In genomic region chr20:37356961-37357371, GRCh38 we compare ENCODE assay signal across 3 cellular contexts.
TF ChIP-seq lines count a peak whose summit lies in the region.

No MANE protein-coding gene starts in this region.

TF ChIP-seq in IMR-90, 13 proteins besides CTCF, POLR2A, EP300 and RAD21:
- no peak for TF ChIP-seq BHLHE40 (IDR thresholded peaks at IDR 0.05; ENCODE audit: low read depth, low read length)
- TF ChIP-seq CEBPB (IDR thresholded peaks at IDR 0.05; ENCODE audit: low read depth, low read length): no peak
- TF ChIP-seq MXI1 (IDR thresholded peaks at IDR 0.05; ENCODE audit: borderline replicate concordance, low read depth, low read length): no peak
- no peak for TF ChIP-seq MAZ (IDR thresholded peaks at IDR 0.05; ENCODE audit: borderline replicate concordance, low read depth, low read length)
- no peak for TF ChIP-seq SMC3 (IDR thresholded peaks at IDR 0.05; ENCODE audit: low read depth, low read length)
- no peak for TF ChIP-seq MAFK (IDR thresholded peaks at IDR 0.05; ENCODE audit: low read depth, low read length)
- no peak for TF ChIP-seq USF2 (IDR thresholded peaks at IDR 0.05; ENCODE audit: low read depth, low read length)
- TF ChIP-seq CHD1 (IDR thresholded peaks at IDR 0.05; ENCODE audit: low read depth, low read length): no peak
- TF ChIP-seq RCOR1 (IDR thresholded peaks at IDR 0.05; ENCODE audit: insufficient replicate concordance, low read length): no peak
- no peak for TF ChIP-seq FOS (IDR thresholded peaks at IDR 0.05; ENCODE audit: low read depth, low read length)
- no peak for TF ChIP-seq NFE2L2 (IDR thresholded peaks at IDR 0.05; ENCODE audit: low read depth, low read length)

TF ChIP-seq in K562, 482 proteins besides CTCF, POLR2A, EP300 and RAD21:
- TF ChIP-seq NFRKB (IDR thresholded peaks at IDR 0.05; ENCODE audit: low read depth) (no peak), ZNF76 (CRISPR knock-in tag; IDR thresholded peaks at IDR 0.05; ENCODE audit: borderline replicate concordance) (no peak), ZNF12 (CRISPR knock-in tag; IDR thresholded peaks at IDR 0.05) (no peak), ZBTB34 (CRISPR knock-in tag; IDR thresholded peaks at IDR 0.05) (no peak)
TF ChIP-seq in K562: peak in this region for 0.

TF ChIP-seq in HepG2, 621 proteins besides CTCF, POLR2A, EP300 and RAD21:
- TF ChIP-seq ZNF468 (CRISPR knock-in tag; IDR thresholded peaks at IDR 0.05) (no peak), POLR2AphosphoS5 (IDR thresholded peaks at IDR 0.05; ENCODE audit: low read depth, low read length) (0 out of 2 replicates have a peak, but pooled peaks have one; percentile 1)
TF ChIP-seq in HepG2: peak in this region for 1.
